28 cellular contexts compared by ENCODE assay signal in genomic region chr10:64840341-64840740, GRCh38.
"Had no signal": no experiment of that assay in that cellular context is flagged by ENCODE, and none has a peak within 500 bp of the region (broad histone marks: within the 10 kb centered on the region; RNA-seq: fewer than 3 reads in every experiment).

No MANE protein-coding gene starts in this region.

- H3K27ac Mint-ChIP-seq: memory B cell; naive thymus-derived CD4-positive, alpha-beta T cell; natural killer cell treated with Interleukin-12 subunit alpha and Interleukin-12 subunit beta and Interleukin-15 and Interleukin-18, amount 100 ng/mL, for 72 hours; stimulated activated naive B cell treated with anti-CD40 and anti-IgM and Interleukin-4, amounts not matched to agents 10 μg/mL and 1 μg/mL and 100 μg/mL, for 72 hours had no signal

- DNase-seq: heart right ventricle; left ventricle myocardium inferior; midbrain; naive thymus-derived CD4-positive, alpha-beta T cell; nucleus accumbens; retina; stimulated activated CD4-positive, alpha-beta T cell treated with anti-CD3 and anti-CD28 coated beads, Interleukin-12 subunit alpha, Interleukin-12 subunit beta, amount 100 ng/mL, for 4 hours; stimulated activated CD4-positive, alpha-beta T cell treated with anti-CD3 and anti-CD28 coated beads, Interleukin-15, amount 100 ng/mL, for 24 hours; stimulated activated CD4-positive, alpha-beta T cell treated with anti-CD3 and anti-CD28 coated beads, Interleukin-2, amount 100 ng/mL, for 24 hours; stimulated activated CD4-positive, alpha-beta T cell treated with anti-CD3 and anti-CD28 coated beads, Interleukin-4, amount 100 ng/mL, for 1 hour; stimulated activated naive B cell treated with anti-CD40 and anti-IgM and Interleukin-4, amounts not matched to agents 10 μg/mL and 1 μg/mL and 100 μg/mL, for 72 hours; stimulated activated naive CD8-positive, alpha-beta T cell treated with anti-CD3 and anti-CD28 coated beads, Interleukin-15, Interleukin-2, amounts not matched to agents 100 U/mL and 50 U/mL, for 24 hours; stomach; testis; thyroid gland; transverse colon; uterus had no signal

- FAIRE-seq: islet of Langerhans, pancreas had no signal

- H3K4me1 ChIP-seq: heart right ventricle, left ventricle myocardium inferior, pancreas, prostate gland, stomach, testis, thyroid gland, transverse colon, upper lobe of left lung, uterus had no signal

- H3K36me3 ChIP-seq: heart right ventricle, left ventricle myocardium inferior, pancreas, prostate gland, stomach, thyroid gland, transverse colon, upper lobe of left lung, uterus had no signal

- H3K4me3 ChIP-seq: heart right ventricle, hepatocyte, left ventricle myocardium inferior, mucosa of descending colon, pancreas, prostate gland, skin epidermis, stomach, testis, thyroid gland, transverse colon, upper lobe of left lung, uterus had no signal

- H3K27me3 ChIP-seq: heart right ventricle, hepatocyte, pancreas, stomach, testis, thyroid gland, transverse colon, upper lobe of left lung, uterus had no signal

- H3K4me3 Mint-ChIP-seq: memory B cell; naive thymus-derived CD4-positive, alpha-beta T cell; natural killer cell treated with Interleukin-12 subunit alpha and Interleukin-12 subunit beta and Interleukin-15 and Interleukin-18, amount 100 ng/mL, for 72 hours; stimulated activated naive B cell treated with anti-CD40 and anti-IgM and Interleukin-4, amounts not matched to agents 10 μg/mL and 1 μg/mL and 100 μg/mL, for 72 hours had no signal

- H3K9me3 ChIP-seq: heart right ventricle, left ventricle myocardium inferior, mucosa of descending colon, pancreas, prostate gland, stomach, testis, thyroid gland, transverse colon, upper lobe of left lung, uterus had no signal

- H3K27me3 Mint-ChIP-seq: memory B cell; naive thymus-derived CD4-positive, alpha-beta T cell; natural killer cell treated with Interleukin-12 subunit alpha and Interleukin-12 subunit beta and Interleukin-15 and Interleukin-18, amount 100 ng/mL, for 72 hours; stimulated activated naive B cell treated with anti-CD40 and anti-IgM and Interleukin-4, amounts not matched to agents 10 μg/mL and 1 μg/mL and 100 μg/mL, for 72 hours had no signal

- H3K36me3 Mint-ChIP-seq: memory B cell; naive thymus-derived CD4-positive, alpha-beta T cell; natural killer cell treated with Interleukin-12 subunit alpha and Interleukin-12 subunit beta and Interleukin-15 and Interleukin-18, amount 100 ng/mL, for 72 hours; stimulated activated naive B cell treated with anti-CD40 and anti-IgM and Interleukin-4, amounts not matched to agents 10 μg/mL and 1 μg/mL and 100 μg/mL, for 72 hours had no signal

- H3K27ac ChIP-seq: heart right ventricle, hepatocyte, left ventricle myocardium inferior, pancreas, prostate gland, skin epidermis, stomach, testis, thyroid gland, transverse colon, upper lobe of left lung, uterus had no signal

- ATAC-seq: heart right ventricle; mucosa of descending colon; naive thymus-derived CD4-positive, alpha-beta T cell; natural killer cell treated with Interleukin-12 subunit alpha and Interleukin-12 subunit beta and Interleukin-15 and Interleukin-18, amount 100 ng/mL, for 72 hours; pancreas; right cardiac atrium; sciatic nerve; stimulated activated naive B cell treated with anti-CD40 and anti-IgM and Interleukin-4, amounts not matched to agents 10 μg/mL and 1 μg/mL and 100 μg/mL, for 72 hours; stimulated activated naive CD8-positive, alpha-beta T cell treated with anti-CD3 and anti-CD28 coated beads, Interleukin-15, Interleukin-2, amounts not matched to agents 100 U/mL and 50 U/mL, for 24 hours had no signal

- H3K4me1 Mint-ChIP-seq: memory B cell; naive thymus-derived CD4-positive, alpha-beta T cell; stimulated activated naive B cell treated with anti-CD40 and anti-IgM and Interleukin-4, amounts not matched to agents 10 μg/mL and 1 μg/mL and 100 μg/mL, for 72 hours had no signal
